In the genomic region with DNA sequence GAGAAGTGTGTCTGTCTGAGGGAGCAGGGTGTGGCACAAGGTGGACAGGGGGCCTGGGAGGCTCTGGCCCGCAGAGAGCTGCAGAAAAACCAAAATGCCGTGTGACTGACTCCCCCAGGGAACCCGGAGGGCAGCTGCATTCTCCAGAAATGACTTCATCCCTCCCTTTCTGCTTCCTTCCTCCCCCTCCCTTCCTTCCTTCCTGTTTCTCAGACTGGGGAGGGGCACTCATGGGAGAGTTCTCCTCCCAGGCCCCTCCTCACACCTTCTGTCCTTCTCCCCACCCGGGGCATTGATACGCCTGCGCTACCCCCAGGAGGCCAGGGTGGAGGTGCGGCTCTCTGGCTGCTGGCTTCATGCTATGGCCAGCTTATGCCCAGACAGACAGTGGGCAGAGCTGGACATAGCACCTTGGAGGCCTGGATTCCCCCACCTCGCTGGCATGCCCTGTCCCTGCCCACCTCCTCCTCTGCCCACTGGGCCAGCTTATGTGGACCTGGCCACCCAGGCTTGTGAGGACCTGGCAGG, we compare ENCODE assay signal across 8 cellular contexts. TPM values are rescaled to one million over a fixed set of nuclear protein-coding genes. Genes with fewer than 3 reads are reported as not detected.
DNase-seq lines count a peak whose midpoint lies in the region; ATAC-seq and TF ChIP-seq lines count a peak whose summit lies in the region.

No MANE protein-coding gene starts in this region.

- intact Hi-C loops in activated naive CD4-positive, alpha-beta T cell treated with anti-CD3 and anti-CD28 coated beads for 36 hours (cut with micrococcal nuclease), result loop anchor here (5.0 kb wide), 1 partner anchor 220 kb away; the partner anchor contains the start of gene PROC

- no peaks in the 10 kb centered on the region for H3K9me3 Mint-ChIP-seq in activated naive CD4-positive, alpha-beta T cell treated with anti-CD3 and anti-CD28 coated beads for 36 hours
- no peaks in the 10 kb centered on the region for H3K9me3 Mint-ChIP-seq in glutamatergic neuron (ENCODE audit: unreplicated experiment)
- H3K9me3 Mint-ChIP-seq in natural killer cell treated with Interleukin-12 subunit alpha and Interleukin-12 subunit beta and Interleukin-15 and Interleukin-18, amount 100 ng/mL, for 72 hours, result no peaks in the 10 kb centered on the region

- H3K27ac ChIP-seq in WERI-Rb-1, result no peak overlapping the region

- no peak overlapping the region for H3K4me3 Mint-ChIP-seq in activated naive CD4-positive, alpha-beta T cell treated with anti-CD3 and anti-CD28 coated beads for 36 hours
- H3K4me3 Mint-ChIP-seq in glutamatergic neuron (ENCODE audit: unreplicated experiment), result no peak overlapping the region
- H3K4me3 Mint-ChIP-seq in natural killer cell treated with Interleukin-12 subunit alpha and Interleukin-12 subunit beta and Interleukin-15 and Interleukin-18, amount 100 ng/mL, for 72 hours, result no peak overlapping the region

- H3K4me1 Mint-ChIP-seq in activated naive CD4-positive, alpha-beta T cell treated with anti-CD3 and anti-CD28 coated beads for 36 hours (ENCODE audit: low read depth), result peaks cover 73% of the 10 kb centered on the region
- peaks cover 1% of the 10 kb centered on the region for H3K4me1 Mint-ChIP-seq in glutamatergic neuron (ENCODE audit: low read depth, unreplicated experiment)
- no peaks in the 10 kb centered on the region for H3K4me1 Mint-ChIP-seq in natural killer cell treated with Interleukin-12 subunit alpha and Interleukin-12 subunit beta and Interleukin-15 and Interleukin-18, amount 100 ng/mL, for 72 hours (ENCODE audit: low read depth in 2 of 2)

- no peaks in the 10 kb centered on the region for H3K27me3 Mint-ChIP-seq in activated naive CD4-positive, alpha-beta T cell treated with anti-CD3 and anti-CD28 coated beads for 36 hours (ENCODE audit: low read depth)
- H3K27me3 Mint-ChIP-seq in glutamatergic neuron (ENCODE audit: unreplicated experiment), result peaks cover 1% of the 10 kb centered on the region
- H3K27me3 Mint-ChIP-seq in natural killer cell treated with Interleukin-12 subunit alpha and Interleukin-12 subunit beta and Interleukin-15 and Interleukin-18, amount 100 ng/mL, for 72 hours, result no peaks in the 10 kb centered on the region

- no peaks in the 10 kb centered on the region for H3K36me3 ChIP-seq in WERI-Rb-1

- no peaks in the 10 kb centered on the region for H3K27me3 ChIP-seq in WERI-Rb-1 (ENCODE audit: insufficient read depth, low read depth, severe bottlenecking)

- H3K9me3 ChIP-seq in WERI-Rb-1 (ENCODE audit: severe bottlenecking), result no peaks in the 10 kb centered on the region

- H3K4me3 ChIP-seq in WERI-Rb-1 (ENCODE audit: low read depth, low read length) (no peak overlapping the region), skeletal muscle cell (ENCODE audit: low read depth, low read length) (no peak overlapping the region)

- CTCF ChIA-PET in activated naive CD4-positive, alpha-beta T cell treated with anti-CD3 and anti-CD28 coated beads for 36 hours (lab: Charles Lee), result interaction anchor here (1.2 to 2.7 kb wide), 3 partner anchors 12 to 158 kb away, joined by 3 to 12 read pairs (median 3); no protein-coding TSS in a partner anchor

- H3K36me3 Mint-ChIP-seq in activated naive CD4-positive, alpha-beta T cell treated with anti-CD3 and anti-CD28 coated beads for 36 hours (ENCODE audit: low read depth), result peaks cover 3% of the 10 kb centered on the region
- no peaks in the 10 kb centered on the region for H3K36me3 Mint-ChIP-seq in glutamatergic neuron (ENCODE audit: unreplicated experiment)
- H3K36me3 Mint-ChIP-seq in natural killer cell treated with Interleukin-12 subunit alpha and Interleukin-12 subunit beta and Interleukin-15 and Interleukin-18, amount 100 ng/mL, for 72 hours, result no peaks in the 10 kb centered on the region

- peak overlapping the region; percentile 83 for H3K27ac Mint-ChIP-seq in activated naive CD4-positive, alpha-beta T cell treated with anti-CD3 and anti-CD28 coated beads for 36 hours
- no peak overlapping the region for H3K27ac Mint-ChIP-seq in glutamatergic neuron (ENCODE audit: unreplicated experiment)
- H3K27ac Mint-ChIP-seq in natural killer cell treated with Interleukin-12 subunit alpha and Interleukin-12 subunit beta and Interleukin-15 and Interleukin-18, amount 100 ng/mL, for 72 hours, result no peak overlapping the region

- DNase-seq in activated naive CD4-positive, alpha-beta T cell treated with anti-CD3 and anti-CD28 coated beads for 36 hours, result peak; percentile 46
- DNase-seq in activated naive CD4-positive, alpha-beta T cell treated with Interleukin-2 at 50 U/mL for 16 hours, result no peak
- DNase-seq in WERI-Rb-1 (peak; percentile 50), glutamatergic neuron (peak; percentile 58), skeletal muscle cell (ENCODE audit: low read depth) (peak; percentile 30), DMS153 (lab: John Stamatoyannopoulos, UW) (no peak), HuH-7.5 (ENCODE audit: low spot score) (no peak)
- DNase-seq in natural killer cell treated with Interleukin-12 subunit alpha and Interleukin-12 subunit beta and Interleukin-15 and Interleukin-18, amount 100 ng/mL, for 72 hours (ENCODE audit: low spot score), result no peak

- TF ChIP-seq CTCF in WERI-Rb-1 (IDR thresholded peaks at IDR 0.05; ENCODE audit: low read depth, low read length), result no peak
- TF ChIP-seq CTCF in glutamatergic neuron (IDR thresholded peaks at IDR 0.05; ENCODE audit: partially characterized antibody, unreplicated experiment), result no peak

- no peak for ATAC-seq in natural killer cell treated with Interleukin-12 subunit alpha and Interleukin-12 subunit beta and Interleukin-15 and Interleukin-18, amount 100 ng/mL, for 72 hours

RNA-seq across cellular contexts. Expression of gene GPR17, which starts 8.2 kb away (rescaled TPM):
- total RNA-seq in activated naive CD4-positive, alpha-beta T cell treated with anti-CD3 and anti-CD28 coated beads for 36 hours, result not detected
- total RNA-seq in glutamatergic neuron (ENCODE audit: unreplicated experiment), result not detected
- not detected for total RNA-seq in natural killer cell treated with Interleukin-12 subunit alpha and Interleukin-12 subunit beta and Interleukin-15 and Interleukin-18, amount 100 ng/mL, for 72 hours

RNA-seq across cellular contexts. Expression of gene LIMS2, which starts 37.5 kb away (rescaled TPM):
- total RNA-seq in activated naive CD4-positive, alpha-beta T cell treated with anti-CD3 and anti-CD28 coated beads for 36 hours, result 10 to 100 TPM; 14.6 to 15.5 TPM
- 0.29 TPM for total RNA-seq in glutamatergic neuron (ENCODE audit: unreplicated experiment)
- total RNA-seq in natural killer cell treated with Interleukin-12 subunit alpha and Interleukin-12 subunit beta and Interleukin-15 and Interleukin-18, amount 100 ng/mL, for 72 hours, result not detected

Comparison
In these comparisons a context has a peak if more than half of its experiments do, and no peak if none do; other contexts are left out.
1. DNase-seq: peak in activated naive CD4-positive, alpha-beta T cell treated with anti-CD3 and anti-CD28 coated beads for 36 hours (single experiment), WERI-Rb-1 (single experiment), glutamatergic neuron (single experiment) and skeletal muscle cell (single experiment); none in activated naive CD4-positive, alpha-beta T cell treated with Interleukin-2 at 50 U/mL for 16 hours (single experiment), DMS153 (single experiment), natural killer cell treated with Interleukin-12 subunit alpha and Interleukin-12 subunit beta and Interleukin-15 and Interleukin-18, amount 100 ng/mL, for 72 hours (single experiment) and HuH-7.5 (single experiment).
2. RNA of gene LIMS2, which starts 37.5 kb away (total RNA-seq): 14.6 to 15.5 TPM in activated naive CD4-positive, alpha-beta T cell treated with anti-CD3 and anti-CD28 coated beads for 36 hours; 0.29 TPM in glutamatergic neuron (single experiment) and not detected in natural killer cell treated with Interleukin-12 subunit alpha and Interleukin-12 subunit beta and Interleukin-15 and Interleukin-18, amount 100 ng/mL, for 72 hours; every median in the first group is over 10 times any median in the second.